Comparison of ENCODE assay signal across 8 cellular contexts in genomic region chr19:10291554-10292205, GRCh38. TPM values are rescaled to one million over a fixed set of nuclear protein-coding genes. Genes with fewer than 3 reads are reported as not detected.
DNase-seq lines count a peak whose midpoint lies in the region; ATAC-seq and TF ChIP-seq lines count a peak whose summit lies in the region.

No MANE protein-coding gene starts in this region.

- no peaks in the 10 kb centered on the region for H3K79me2 ChIP-seq in neural cell (replicated peaks; ENCODE audit: insufficient read depth, low read length)

- H4K20me1 ChIP-seq in BLaER1 treated with 17β-estradiol and CSF1 and Interleukin-3, amounts not matched to agents 10 nM and 100 nM: peaks cover 0 to 75% (median 36%) of the 10 kb centered on the region in 11 experiments; a peak in 20 of 22 replicates
- no peaks in the 10 kb centered on the region for H4K20me1 ChIP-seq in neural cell (ENCODE audit: insufficient read depth)

- no peak for ATAC-seq in GM18861 (IDR thresholded peaks at IDR 0.05; ENCODE audit: unreplicated experiment)

- TF ChIP-seq CTCF in LNCaP clone FGC (IDR thresholded peaks at IDR 0.05; ENCODE audit: control insufficient read depth, extremely low read depth, insufficient read depth) (no peak), coronary artery (IDR thresholded peaks at IDR 0.05) (no peak), neural cell (IDR thresholded peaks at IDR 0.05; ENCODE audit: poor library complexity, severe bottlenecking) (no peak)

- peaks cover 0 to 21% (median 4%) of the 10 kb centered on the region in 11 experiments; a peak in 8 of 22 replicates for H3K9me3 ChIP-seq in BLaER1 treated with 17β-estradiol and CSF1 and Interleukin-3, amounts not matched to agents 10 nM and 100 nM (replicated peaks in 1 of 11)
- H3K9me3 ChIP-seq in neural cell (ENCODE audit: low read length): no peaks in the 10 kb centered on the region

- TF ChIP-seq RAD21 in neural cell (conservative IDR thresholded peaks at IDR 0.05): no peak

- H3K27me3 ChIP-seq in BLaER1 treated with 17β-estradiol and CSF1 and Interleukin-3, amounts not matched to agents 10 nM and 100 nM: peaks cover 93 to 100% (median 100%) of the 10 kb centered on the region in 11 experiments
- H3K27me3 ChIP-seq in neural cell (ENCODE audit: insufficient read depth, low read depth, low read length): peaks cover 100% of the 10 kb centered on the region

- no peak overlapping the region for H2AFZ ChIP-seq in neural cell (ENCODE audit: low read depth, low read length)

- peak overlapping the region in 6 of 11 experiments; percentile 4 to 57 (median 34); a peak in 10 of 22 replicates for H3K9ac ChIP-seq in BLaER1 treated with 17β-estradiol and CSF1 and Interleukin-3, amounts not matched to agents 10 nM and 100 nM
- peak overlapping the region; percentile 16 for H3K9ac ChIP-seq in neural cell (ENCODE audit: low read length)

- H3K4me3 ChIP-seq in BLaER1 treated with 17β-estradiol and CSF1 and Interleukin-3, amounts not matched to agents 10 nM and 100 nM: peak overlapping the region; percentile 39 to 67 (median 53)
- H3K4me3 ChIP-seq in LNCaP clone FGC (ENCODE audit: low read depth, low read length) (peak overlapping the region; percentile 46), coronary artery (peak overlapping the region; percentile 73), neural cell (ENCODE audit: low read length) (peak overlapping the region; percentile 66)

- peaks cover 78 to 97% (median 86%) of the 10 kb centered on the region in 10 experiments for H3K4me1 ChIP-seq in BLaER1 treated with 17β-estradiol and CSF1 and Interleukin-3, amounts not matched to agents 10 nM and 100 nM

- no peaks in the 10 kb centered on the region for H3K36me3 ChIP-seq in BLaER1 treated with 17β-estradiol and CSF1 and Interleukin-3, amounts not matched to agents 10 nM and 100 nM
- H3K36me3 ChIP-seq in neural cell (ENCODE audit: insufficient read depth, low read length): no peaks in the 10 kb centered on the region

- no peak for DNase-seq in LNCaP clone FGC (ENCODE audit: low read depth)
- DNase-seq in coronary artery (ENCODE audit: low spot score): no peak
- no peak for DNase-seq in hypothalamus (lab: John Stamatoyannopoulos, UW)
- DNase-seq in kidney glomerular epithelial cell (lab: John Stamatoyannopoulos, UW): no peak
- no peak for DNase-seq in EL

- H3F3A ChIP-seq in neural cell (ENCODE audit: insufficient read depth, low read length, poor library complexity, severe bottlenecking): no peaks in the 10 kb centered on the region

- TF ChIP-seq EP300 in neural cell (conservative IDR thresholded peaks at IDR 0.05; ENCODE audit: poor library complexity, severe bottlenecking): no peak

- H3K27ac ChIP-seq in BLaER1 treated with 17β-estradiol and CSF1 and Interleukin-3, amounts not matched to agents 10 nM and 100 nM: no peak overlapping the region
- H3K27ac ChIP-seq in coronary artery (no peak overlapping the region), neural cell (ENCODE audit: low read length) (no peak overlapping the region)

- peak overlapping the region; percentile 83 to 96 (median 88) for H3K4me2 ChIP-seq in BLaER1 treated with 17β-estradiol and CSF1 and Interleukin-3, amounts not matched to agents 10 nM and 100 nM
- H3K4me2 ChIP-seq in neural cell (ENCODE audit: low read length): peak overlapping the region; percentile 25

- H3K9me2 ChIP-seq in neural cell (ENCODE audit: insufficient read depth, low read length): no peaks in the 10 kb centered on the region

TF ChIP-seq in neural cell, 6 proteins besides CTCF, POLR2A, EP300 and RAD21:
- no peak for TF ChIP-seq MXI1 (conservative IDR thresholded peaks at IDR 0.05; ENCODE audit: poor library complexity, severe bottlenecking)
- no peak for TF ChIP-seq TAF1 (IDR thresholded peaks at IDR 0.05; ENCODE audit: low read depth)
- TF ChIP-seq REST (IDR thresholded peaks at IDR 0.05; ENCODE audit: borderline replicate concordance): no peak
- no peak for TF ChIP-seq POLR2AphosphoS5 (IDR thresholded peaks at IDR 0.05)
- no peak for TF ChIP-seq SMC3 (conservative IDR thresholded peaks at IDR 0.05; ENCODE audit: poor library complexity)
- peak; percentile 5 for TF ChIP-seq EZH2 (IDR thresholded peaks at IDR 0.05; ENCODE audit: borderline replicate concordance, insufficient read depth, low read length, poor library complexity, severe bottlenecking)

RNA-seq across cellular contexts. Expression of gene ICAM5, which starts 1.9 kb away (rescaled TPM):
- polyA plus RNA-seq in neural cell: 2.3 and 4.1 TPM in 2 replicates
- polyA minus RNA-seq in neural cell: 2.9 and 3.7 TPM in 2 replicates

RNA-seq across cellular contexts. Expression of gene ICAM4, which starts 4.9 kb away (rescaled TPM):
- not detected in 2 replicates for polyA plus RNA-seq in neural cell
- polyA minus RNA-seq in neural cell: not detected in 2 replicates

RNA-seq across cellular contexts. Expression of gene ZGLP1, which starts 17.9 kb away (rescaled TPM):
- 22.8 and 45.2 TPM in 2 replicates for polyA plus RNA-seq in neural cell
- 1.9 and 2.0 TPM in 2 replicates for polyA minus RNA-seq in neural cell

RNA-seq across cellular contexts. Expression of gene ICAM1, which starts 20.8 kb away (rescaled TPM):
- polyA plus RNA-seq in neural cell: not detected in 2 replicates
- polyA minus RNA-seq in neural cell: not detected in 2 replicates

RNA-seq across cellular contexts. Expression of gene FDX2, which starts 24.1 kb away (rescaled TPM):
- polyA plus RNA-seq in neural cell: 52.6 and 82.7 TPM in 2 replicates
- 14.0 and 15.1 TPM in 2 replicates for polyA minus RNA-seq in neural cell
